Comparison of ENCODE assay signal across 1 cellular context in the genomic region with DNA sequence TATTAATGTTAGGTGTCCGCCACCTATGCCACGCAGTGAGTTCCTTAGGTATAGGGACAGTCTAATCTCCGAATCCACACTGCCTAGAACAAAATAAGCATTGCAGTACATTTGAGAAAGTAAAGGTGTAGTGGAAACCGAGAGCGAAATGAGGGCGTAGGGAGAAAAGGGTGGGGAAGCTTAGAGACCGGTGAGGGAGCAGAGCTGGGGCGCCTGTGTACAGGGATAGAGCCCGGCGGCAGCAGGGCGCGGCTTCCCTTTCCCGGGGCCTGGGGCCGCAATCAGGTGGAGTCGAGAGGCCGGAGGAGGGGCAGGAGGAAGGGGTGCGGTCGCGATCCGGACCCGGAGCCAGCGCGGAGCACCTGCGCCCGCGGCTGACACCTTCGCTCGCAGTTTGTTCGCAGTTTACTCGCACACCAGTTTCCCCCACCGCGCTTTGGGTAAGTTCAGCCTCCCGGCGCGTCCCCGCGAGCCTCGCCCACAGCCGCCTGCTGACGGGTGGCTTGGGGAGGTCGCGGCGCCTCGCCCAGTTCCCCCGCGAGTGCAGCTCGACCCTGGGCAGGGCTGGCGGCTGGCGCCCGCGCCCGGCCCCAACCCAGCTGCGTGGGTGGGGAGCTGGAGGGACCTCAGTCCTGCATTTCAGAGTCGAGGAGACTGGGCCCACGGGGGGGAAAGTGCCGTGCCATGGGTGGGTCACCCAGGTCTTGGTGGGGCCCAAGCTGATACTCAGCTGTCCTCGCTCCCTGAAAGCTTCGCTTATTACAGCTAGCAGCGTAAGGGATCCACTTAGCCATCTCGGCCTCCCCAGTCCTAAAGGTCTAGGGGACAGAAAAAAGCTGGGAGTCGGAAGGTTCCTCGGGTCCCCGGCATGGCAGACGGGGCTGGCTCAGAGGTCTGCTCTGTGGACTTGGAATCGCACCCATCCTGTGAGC.
TF ChIP-seq lines count a peak whose summit lies in the region.

A gene with protein sequence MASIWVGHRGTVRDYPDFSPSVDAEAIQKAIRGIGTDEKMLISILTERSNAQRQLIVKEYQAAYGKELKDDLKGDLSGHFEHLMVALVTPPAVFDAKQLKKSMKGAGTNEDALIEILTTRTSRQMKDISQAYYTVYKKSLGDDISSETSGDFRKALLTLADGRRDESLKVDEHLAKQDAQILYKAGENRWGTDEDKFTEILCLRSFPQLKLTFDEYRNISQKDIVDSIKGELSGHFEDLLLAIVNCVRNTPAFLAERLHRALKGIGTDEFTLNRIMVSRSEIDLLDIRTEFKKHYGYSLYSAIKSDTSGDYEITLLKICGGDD (plus strand): TSS at position 351 of the 932 bp plus-strand sequence. CDS start 2,704 bp downstream, outside the sequence.

TF ChIP-seq in GM12878, 131 proteins besides CTCF, POLR2A, EP300 and RAD21 (continued from another document):
- TF ChIP-seq, protein P1, sequence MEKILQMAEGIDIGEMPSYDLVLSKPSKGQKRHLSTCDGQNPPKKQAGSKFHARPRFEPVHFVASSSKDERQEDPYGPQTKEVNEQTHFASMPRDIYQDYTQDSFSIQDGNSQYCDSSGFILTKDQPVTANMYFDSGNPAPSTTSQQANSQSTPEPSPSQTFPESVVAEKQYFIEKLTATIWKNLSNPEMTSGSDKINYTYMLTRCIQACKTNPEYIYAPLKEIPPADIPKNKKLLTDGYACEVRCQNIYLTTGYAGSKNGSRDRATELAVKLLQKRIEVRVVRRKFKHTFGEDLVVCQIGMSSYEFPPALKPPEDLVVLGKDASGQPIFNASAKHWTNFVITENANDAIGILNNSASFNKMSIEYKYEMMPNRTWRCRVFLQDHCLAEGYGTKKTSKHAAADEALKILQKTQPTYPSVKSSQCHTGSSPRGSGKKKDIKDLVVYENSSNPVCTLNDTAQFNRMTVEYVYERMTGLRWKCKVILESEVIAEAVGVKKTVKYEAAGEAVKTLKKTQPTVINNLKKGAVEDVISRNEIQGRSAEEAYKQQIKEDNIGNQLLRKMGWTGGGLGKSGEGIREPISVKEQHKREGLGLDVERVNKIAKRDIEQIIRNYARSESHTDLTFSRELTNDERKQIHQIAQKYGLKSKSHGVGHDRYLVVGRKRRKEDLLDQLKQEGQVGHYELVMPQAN (conservative IDR thresholded peaks at IDR 0.05), result 0 out of 2 replicates have a peak, but pooled peaks have one; percentile 45
- TF ChIP-seq ZNF24 (IDR thresholded peaks at IDR 0.05) (no peak), RB1 (IDR thresholded peaks at IDR 0.05; ENCODE audit: borderline replicate concordance) (peak; percentile 37; the same call in 1 of the 2 replicates), ZNF217 (IDR thresholded peaks at IDR 0.05) (0 out of 2 replicates have a peak, but pooled peaks have one; percentile 68), GATAD2B (conservative IDR thresholded peaks at IDR 0.05; ENCODE audit: low read depth) (peak; percentile 83; the same call in 1 of the 2 replicates), ZSCAN29 (IDR thresholded peaks at IDR 0.05) (no peak), BACH1 (IDR thresholded peaks at IDR 0.05; ENCODE audit: borderline replicate concordance) (peak; percentile 52; the same call in 1 of the 2 replicates), DPF2 (IDR thresholded peaks at IDR 0.05) (peak; percentile 84), SMARCA5 (IDR thresholded peaks at IDR 0.05) (0 out of 2 replicates have a peak, but pooled peaks have one; percentile 50)
- TF ChIP-seq, protein P2, sequence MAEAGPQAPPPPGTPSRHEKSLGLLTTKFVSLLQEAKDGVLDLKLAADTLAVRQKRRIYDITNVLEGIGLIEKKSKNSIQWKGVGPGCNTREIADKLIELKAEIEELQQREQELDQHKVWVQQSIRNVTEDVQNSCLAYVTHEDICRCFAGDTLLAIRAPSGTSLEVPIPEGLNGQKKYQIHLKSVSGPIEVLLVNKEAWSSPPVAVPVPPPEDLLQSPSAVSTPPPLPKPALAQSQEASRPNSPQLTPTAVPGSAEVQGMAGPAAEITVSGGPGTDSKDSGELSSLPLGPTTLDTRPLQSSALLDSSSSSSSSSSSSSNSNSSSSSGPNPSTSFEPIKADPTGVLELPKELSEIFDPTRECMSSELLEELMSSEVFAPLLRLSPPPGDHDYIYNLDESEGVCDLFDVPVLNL (IDR thresholded peaks at IDR 0.05; ENCODE audit: low read depth, low read length), result no peak
- TF ChIP-seq, protein P3, sequence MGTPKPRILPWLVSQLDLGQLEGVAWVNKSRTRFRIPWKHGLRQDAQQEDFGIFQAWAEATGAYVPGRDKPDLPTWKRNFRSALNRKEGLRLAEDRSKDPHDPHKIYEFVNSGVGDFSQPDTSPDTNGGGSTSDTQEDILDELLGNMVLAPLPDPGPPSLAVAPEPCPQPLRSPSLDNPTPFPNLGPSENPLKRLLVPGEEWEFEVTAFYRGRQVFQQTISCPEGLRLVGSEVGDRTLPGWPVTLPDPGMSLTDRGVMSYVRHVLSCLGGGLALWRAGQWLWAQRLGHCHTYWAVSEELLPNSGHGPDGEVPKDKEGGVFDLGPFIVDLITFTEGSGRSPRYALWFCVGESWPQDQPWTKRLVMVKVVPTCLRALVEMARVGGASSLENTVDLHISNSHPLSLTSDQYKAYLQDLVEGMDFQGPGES (IDR thresholded peaks at IDR 0.05), result no peak
- TF ChIP-seq, protein P4, sequence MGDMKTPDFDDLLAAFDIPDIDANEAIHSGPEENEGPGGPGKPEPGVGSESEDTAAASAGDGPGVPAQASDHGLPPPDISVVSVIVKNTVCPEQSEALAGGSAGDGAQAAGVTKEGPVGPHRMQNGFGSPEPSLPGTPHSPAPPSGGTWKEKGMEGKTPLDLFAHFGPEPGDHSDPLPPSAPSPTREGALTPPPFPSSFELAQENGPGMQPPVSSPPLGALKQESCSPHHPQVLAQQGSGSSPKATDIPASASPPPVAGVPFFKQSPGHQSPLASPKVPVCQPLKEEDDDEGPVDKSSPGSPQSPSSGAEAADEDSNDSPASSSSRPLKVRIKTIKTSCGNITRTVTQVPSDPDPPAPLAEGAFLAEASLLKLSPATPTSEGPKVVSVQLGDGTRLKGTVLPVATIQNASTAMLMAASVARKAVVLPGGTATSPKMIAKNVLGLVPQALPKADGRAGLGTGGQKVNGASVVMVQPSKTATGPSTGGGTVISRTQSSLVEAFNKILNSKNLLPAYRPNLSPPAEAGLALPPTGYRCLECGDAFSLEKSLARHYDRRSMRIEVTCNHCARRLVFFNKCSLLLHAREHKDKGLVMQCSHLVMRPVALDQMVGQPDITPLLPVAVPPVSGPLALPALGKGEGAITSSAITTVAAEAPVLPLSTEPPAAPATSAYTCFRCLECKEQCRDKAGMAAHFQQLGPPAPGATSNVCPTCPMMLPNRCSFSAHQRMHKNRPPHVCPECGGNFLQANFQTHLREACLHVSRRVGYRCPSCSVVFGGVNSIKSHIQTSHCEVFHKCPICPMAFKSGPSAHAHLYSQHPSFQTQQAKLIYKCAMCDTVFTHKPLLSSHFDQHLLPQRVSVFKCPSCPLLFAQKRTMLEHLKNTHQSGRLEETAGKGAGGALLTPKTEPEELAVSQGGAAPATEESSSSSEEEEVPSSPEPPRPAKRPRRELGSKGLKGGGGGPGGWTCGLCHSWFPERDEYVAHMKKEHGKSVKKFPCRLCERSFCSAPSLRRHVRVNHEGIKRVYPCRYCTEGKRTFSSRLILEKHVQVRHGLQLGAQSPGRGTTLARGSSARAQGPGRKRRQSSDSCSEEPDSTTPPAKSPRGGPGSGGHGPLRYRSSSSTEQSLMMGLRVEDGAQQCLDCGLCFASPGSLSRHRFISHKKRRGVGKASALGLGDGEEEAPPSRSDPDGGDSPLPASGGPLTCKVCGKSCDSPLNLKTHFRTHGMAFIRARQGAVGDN (IDR thresholded peaks at IDR 0.05), result peak; percentile 65
